ENCODE assay signal across 8 cellular contexts in genomic region chr6:144285548-144285797, GRCh38. TPM values are rescaled to one million over a fixed set of nuclear protein-coding genes. Genes with fewer than 3 reads are reported as not detected.
DNase-seq lines count a peak whose midpoint lies in the region; ATAC-seq and TF ChIP-seq lines count a peak whose summit lies in the region.

No MANE protein-coding gene starts in this region.

- TF ChIP-seq POLR2A in heart left ventricle (IDR thresholded peaks at IDR 0.05): no peak

- peaks cover 26% of the 10 kb centered on the region for H3K4me1 Mint-ChIP-seq in nephron progenitor cell

- intact Hi-C loops in heart left ventricle (cut with DNase I) (loop anchor here (1.0 to 10.0 kb wide), 21 partner anchors 19 to 197 kb away; partner anchors contain the start of genes STX11 (in 2 of the 10) and SF3B5 (in 1 of the 10)), cardiac septum (cut with DNase I) (loop anchor here (5.0 to 10.0 kb wide), 3 partner anchors 131 to 197 kb away; partner anchors contain the start of gene STX11), dorsolateral prefrontal cortex (cut with DNase I) (no loop called here)

- H3K79me2 ChIP-seq in KMS-11 (ENCODE audit: insufficient read depth, low read depth): no peaks in the 10 kb centered on the region

- TF ChIP-seq CTCF in heart left ventricle (IDR thresholded peaks at IDR 0.05) (no peak), KMS-11 (conservative IDR thresholded peaks at IDR 0.05; ENCODE audit: low read depth, low read length) (no peak), dorsolateral prefrontal cortex (IDR thresholded peaks at IDR 0.05 in 54 of 56, conservative IDR thresholded peaks at IDR 0.05 in 2 of 56; ENCODE audit: low read depth in 1 of 56, partially characterized antibody in 56 of 56) (no peak), nephron progenitor cell (IDR thresholded peaks at IDR 0.05) (no peak)

- H3K9me3 Mint-ChIP-seq in nephron progenitor cell: no peaks in the 10 kb centered on the region

- no peak overlapping the region; the same call in 1 of the 2 replicates for H3K9ac ChIP-seq in KMS-11

- ATAC-seq in heart left ventricle: peak in 1 of 4 donors; percentile 28

- H3K36me3 ChIP-seq in heart left ventricle: peaks cover 0 to 8% (median 0%) of the 10 kb centered on the region in 9 donors
- no peaks in the 10 kb centered on the region for H3K36me3 ChIP-seq in KMS-11 (ENCODE audit: insufficient read depth)

- H4K20me1 ChIP-seq in KMS-11 (ENCODE audit: insufficient read depth): no peaks in the 10 kb centered on the region

- H3K4me1 ChIP-seq in heart left ventricle (peaks cover 0 to 31% (median 11%) of the 10 kb centered on the region in 12 donors), KMS-11 (ENCODE audit: low read depth, poor library complexity, severe bottlenecking) (no peaks in the 10 kb centered on the region)

- DNase-seq in heart left ventricle (no peak), cardiac septum (ENCODE audit: low spot score) (no peak), dorsolateral prefrontal cortex (no peak), nephron progenitor cell (no peak), NCI-H2196 (lab: John Stamatoyannopoulos, UW; ENCODE audit: unreplicated experiment) (no peak), NCI-H2081 (lab: John Stamatoyannopoulos, UW) (no peak), SHP77 treated with DMSO at 0.1 percent for 48 hours (lab: John Stamatoyannopoulos, UW) (no peak)

- H3K27ac ChIP-seq in heart left ventricle (peak overlapping the region; percentile 95 to 99 (median 98)), KMS-11 (no peak overlapping the region), dorsolateral prefrontal cortex (peak overlapping the region in 55 of 59 donors; percentile 8 to 97 (median 83))

- H3K4me3 ChIP-seq in heart left ventricle (peak overlapping the region; percentile 67 to 92 (median 86)), KMS-11 (IDR thresholded peaks at IDR 0.05; ENCODE audit: insufficient read depth, low read depth, low read length) (no peak overlapping the region), dorsolateral prefrontal cortex (peak overlapping the region; percentile 55 to 85 (median 74))

- peak overlapping the region; percentile 72; the same call in 1 of the 2 replicates for H3K4me2 ChIP-seq in KMS-11

- peak overlapping the region; percentile 99 for H3K27ac Mint-ChIP-seq in nephron progenitor cell

- H3K4me3 Mint-ChIP-seq in nephron progenitor cell: peak overlapping the region; percentile 94

- H2AFZ ChIP-seq in KMS-11 (ENCODE audit: low read depth): peak overlapping the region; percentile 97

- H3K27me3 Mint-ChIP-seq in nephron progenitor cell (ENCODE audit: low read depth, poor library complexity): peaks cover 2% of the 10 kb centered on the region

- no peaks in the 10 kb centered on the region for H3K9me3 ChIP-seq in heart left ventricle

- 0 to 2% (median 0%) methylated on average over 15 of the region's 15 CpGs for WGBS in heart left ventricle, 4 donors

- H3K27me3 ChIP-seq in heart left ventricle: no peaks in the 10 kb centered on the region
- no peaks in the 10 kb centered on the region for H3K27me3 ChIP-seq in KMS-11 (ENCODE audit: insufficient read depth, low read depth)
- H3K27me3 ChIP-seq in dorsolateral prefrontal cortex: peaks cover 0 to 22% (median 0%) of the 10 kb centered on the region in 45 donors

- H3K36me3 Mint-ChIP-seq in nephron progenitor cell (ENCODE audit: low read depth): peaks cover 15% of the 10 kb centered on the region

RNA-seq across cellular contexts. Expression of gene UTRN, which starts 0.3 kb away (rescaled TPM):
- total RNA-seq in heart left ventricle (100 to 1,000 TPM in 3 of 9 donors, 10 to 100 TPM in 6; 69.3 to 129 (median 86.0) TPM), cardiac septum (96.4 TPM), dorsolateral prefrontal cortex (100 to 1,000 TPM in 3 of 120 experiments, 10 to 100 TPM in 117; 44.5 to 111 (median 70.5) TPM)
- polyA plus RNA-seq in heart left ventricle: 10 to 100 TPM; 13.9 to 28.8 TPM

Comparison
In these comparisons a context has a peak if more than half of its experiments do, and no peak if none do; other contexts are left out.
1. intact Hi-C loops: an anchor here in heart left ventricle (1.0 to 10.0 kb wide) and cardiac septum (5.0 to 10.0 kb wide); none called in dorsolateral prefrontal cortex.